ENCODE assay signal across 8 cellular contexts in genomic region chr18:46916551-46917107, GRCh38. TPM values are rescaled to one million over a fixed set of nuclear protein-coding genes. Genes with fewer than 3 reads are reported as not detected.
A peak's percentile ranks its signal among the peaks of the same experiment; 100 is the strongest.
DNase-seq lines count a peak whose midpoint lies in the region; ATAC-seq and TF ChIP-seq lines count a peak whose summit lies in the region.

No MANE protein-coding gene starts in this region.

- H3K27me3 ChIP-seq in gastroesophageal sphincter: no peaks in the 10 kb centered on the region

- peaks cover 0 to 40% (median 5%) of the 10 kb centered on the region in 3 donors for H3K4me1 ChIP-seq in gastroesophageal sphincter

- no peaks in the 10 kb centered on the region for H3K27me3 Mint-ChIP-seq in activated T-cell treated with anti-CD3 and anti-CD28 coated beads, Interleukin-2, amount 50 U/mL, for 72 hours (ENCODE audit: low read depth)
- H3K27me3 Mint-ChIP-seq in osteocyte (ENCODE audit: unreplicated experiment): no peaks in the 10 kb centered on the region

- H3K27ac Mint-ChIP-seq in activated T-cell treated with anti-CD3 and anti-CD28 coated beads, Interleukin-2, amount 50 U/mL, for 72 hours: peak overlapping the region; percentile 92
- H3K27ac Mint-ChIP-seq in osteocyte (ENCODE audit: unreplicated experiment): peak overlapping the region; percentile 87

- H3K9me3 ChIP-seq in gastroesophageal sphincter: no peaks in the 10 kb centered on the region

- TF ChIP-seq CTCF in gastroesophageal sphincter (IDR thresholded peaks at IDR 0.05) (no peak), osteocyte (IDR thresholded peaks at IDR 0.05) (no peak)

- H3K27ac ChIP-seq in gastroesophageal sphincter: peak overlapping the region; percentile 22 to 94 (median 90)

- no peak for TF ChIP-seq POLR2A in gastroesophageal sphincter (IDR thresholded peaks at IDR 0.05)

- peak overlapping the region; percentile 89 to 91 for H3K4me3 Mint-ChIP-seq in activated T-cell treated with anti-CD3 and anti-CD28 coated beads, Interleukin-2, amount 50 U/mL, for 72 hours
- H3K4me3 Mint-ChIP-seq in osteocyte (ENCODE audit: unreplicated experiment): peak overlapping the region; percentile 79

- no peaks in the 10 kb centered on the region for H3K36me3 ChIP-seq in gastroesophageal sphincter

- 0 to 2% methylated on average over 3 to 7 of the region's 21 CpGs for WGBS in gastroesophageal sphincter (ENCODE audit: low coverage in 1 of 2), 2 donors

- TF ChIP-seq EP300 in gastroesophageal sphincter (IDR thresholded peaks at IDR 0.05): no peak

- H3K4me3 ChIP-seq in gastroesophageal sphincter: peak overlapping the region; percentile 48 to 88

- H3K4me1 Mint-ChIP-seq in activated T-cell treated with anti-CD3 and anti-CD28 coated beads, Interleukin-2, amount 50 U/mL, for 72 hours (ENCODE audit: low read depth): peaks cover 38% of the 10 kb centered on the region
- H3K4me1 Mint-ChIP-seq in osteocyte (ENCODE audit: unreplicated experiment): peaks cover 30% of the 10 kb centered on the region

- peaks cover 0 to 2% of the 10 kb centered on the region in 2 donors for H3K36me3 Mint-ChIP-seq in activated T-cell treated with anti-CD3 and anti-CD28 coated beads, Interleukin-2, amount 50 U/mL, for 72 hours (ENCODE audit: insufficient read depth in 2 of 2)
- H3K36me3 Mint-ChIP-seq in osteocyte (ENCODE audit: unreplicated experiment): peaks cover 2% of the 10 kb centered on the region

- no peaks in the 10 kb centered on the region for H3K9me3 Mint-ChIP-seq in activated T-cell treated with anti-CD3 and anti-CD28 coated beads, Interleukin-2, amount 50 U/mL, for 72 hours
- no peaks in the 10 kb centered on the region for H3K9me3 Mint-ChIP-seq in osteocyte (ENCODE audit: unreplicated experiment)

- ATAC-seq in activated T-cell treated with anti-CD3 and anti-CD28 coated beads, Interleukin-2, amount 50 U/mL, for 72 hours (replicated peaks in 1 of 2): peak; percentile 38 to 42
- ATAC-seq in gastroesophageal sphincter: peak; percentile 19

- DNase-seq in NCI-H1417 (lab: John Stamatoyannopoulos, UW): peak in 2 of 3 experiments; percentile 37 to 79
- DNase-seq in NCI-H1417 treated with DMSO at 0.1 percent for 48 hours (lab: John Stamatoyannopoulos, UW): no peak
- peak; percentile 20 for DNase-seq in H4 (ENCODE audit: low spot score)
- peak; percentile 73 for DNase-seq in NCI-H146 (lab: John Stamatoyannopoulos, UW)
- DNase-seq in activated T-cell treated with anti-CD3 and anti-CD28 coated beads, Interleukin-2, amount 50 U/mL, for 72 hours: no peak
- DNase-seq in osteocyte (ENCODE audit: extremely low spot score, unreplicated experiment): no peak
- DNase-seq in iPS-NIHi7 (ENCODE audit: extremely low spot score): no peak

RNA-seq across cellular contexts. Expression of gene PIAS2, which starts 0.7 kb away (rescaled TPM):
- 20.3 and 25.6 TPM in 2 replicates for total RNA-seq in H4 (2014; rRNA removed; shearing (Covaris generic))
- total RNA-seq in activated T-cell treated with anti-CD3 and anti-CD28 coated beads, Interleukin-2, amount 50 U/mL, for 72 hours: 10 to 100 TPM; 20.9 to 23.4 TPM
- total RNA-seq in gastroesophageal sphincter (10 to 100 TPM; 26.4 to 31.0 (median 28.1) TPM), osteocyte (37.9 and 50.6 TPM in 2 replicates)

RNA-seq across cellular contexts. Expression of gene KATNAL2, which starts 0.8 kb away (rescaled TPM):
- 6.7 and 6.8 TPM in 2 replicates for total RNA-seq in H4 (2014; rRNA removed; shearing (Covaris generic))
- 1 to 10 TPM; 1.2 to 1.7 TPM for total RNA-seq in activated T-cell treated with anti-CD3 and anti-CD28 coated beads, Interleukin-2, amount 50 U/mL, for 72 hours
- total RNA-seq in gastroesophageal sphincter (1 to 10 TPM in 3 of 4 donors, under 1 TPM in 1; 0.89 to 4.1 (median 3.3) TPM), osteocyte (7.1 and 7.9 TPM in 2 replicates)

Comparison
In these comparisons a context has a peak if more than half of its experiments do, and no peak if none do; other contexts are left out.
1. DNase-seq: peak in NCI-H1417 (2 of 3), H4 (single experiment) and NCI-H146 (single experiment); none in NCI-H1417 treated with DMSO at 0.1 percent for 48 hours (single experiment), activated T-cell treated with anti-CD3 and anti-CD28 coated beads, Interleukin-2, amount 50 U/mL, for 72 hours (0 of 2), osteocyte (single experiment) and iPS-NIHi7 (single experiment).